20 cellular contexts compared by ENCODE assay signal in the genomic region with DNA sequence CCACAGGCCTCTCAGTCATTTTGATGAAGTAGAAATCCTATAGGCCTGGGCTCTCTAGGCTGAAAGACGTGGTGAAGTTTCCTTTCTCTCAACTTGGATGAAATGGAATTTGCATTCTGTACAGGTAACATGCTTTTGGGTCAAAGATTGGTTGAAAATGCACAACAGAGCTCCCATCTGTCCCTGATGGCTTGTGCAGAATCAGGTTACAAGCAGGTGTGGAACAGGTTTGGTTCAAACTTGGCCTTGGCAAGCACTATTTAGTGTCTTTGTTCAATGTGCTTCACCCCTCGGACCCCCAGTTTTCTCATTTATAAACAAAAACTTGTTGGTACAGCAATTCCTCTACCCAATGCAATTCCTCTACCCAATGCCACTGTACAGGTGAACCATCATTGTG.
A peak's percentile ranks its signal among the peaks of the same experiment; 100 is the strongest.
DNase-seq lines count a peak whose midpoint lies in the region; ATAC-seq, FAIRE-seq and TF ChIP-seq lines count a peak whose summit lies in the region.
"Had no signal": no experiment of that assay in that cellular context is flagged by ENCODE, and none has a peak within 500 bp of the region (broad histone marks: within the 10 kb centered on the region; RNA-seq: fewer than 3 reads in every experiment).

No MANE protein-coding gene starts in this region.

- H3K27ac ChIP-seq in H1 (ENCODE audit: low read depth, low read length): no peak overlapping the region
- H3K27ac ChIP-seq: BLaER1 treated with 17β-estradiol and CSF1 and Interleukin-3, amounts not matched to agents 10 nM and 100 nM; GM23248; HL-60 had no signal

- DNase-seq in NCI-H2029 (lab: John Stamatoyannopoulos, UW): peak; percentile 10
- no peak for DNase-seq in NCI-H2029 treated with DMSO at 0.1 percent for 48 hours (lab: John Stamatoyannopoulos, UW)
- peak; percentile 40 for DNase-seq in NCI-H1105 (lab: John Stamatoyannopoulos, UW)
- peak; percentile 7 for DNase-seq in NCI-H69 (lab: John Stamatoyannopoulos, UW)
- DNase-seq in H1 (ENCODE audit: low read depth in 1 of 2, low spot score in 2 of 2): no peak
- no peak for DNase-seq in globus pallidus (ENCODE audit: low spot score)
- DNase-seq in T1000 (lab: John Stamatoyannopoulos, UW): no peak
- DNase-seq: 8988T; Caco-2; CD8-positive, alpha-beta T cell; GM23248; HCEC 1CT had no signal

- no peaks in the 10 kb centered on the region for H3K27me3 ChIP-seq in H1 (replicated peaks in 1 of 4; ENCODE audit: control insufficient read depth in 3 of 4, extremely low read depth in 1 of 4, insufficient read depth in 3 of 4, low read length in 3 of 4)
- H3K27me3 ChIP-seq: BLaER1 treated with 17β-estradiol and CSF1 and Interleukin-3, amounts not matched to agents 10 nM and 100 nM had no signal

- H3K79me1 ChIP-seq in H1 (ENCODE audit: low read depth, low read length): no peaks in the 10 kb centered on the region

- no peak for ATAC-seq in GM18505 (IDR thresholded peaks at IDR 0.05; ENCODE audit: unreplicated experiment)
- ATAC-seq: CD8-positive, alpha-beta T cell had no signal

- H4K5ac ChIP-seq in H1 (ENCODE audit: insufficient read length, low read depth, low read length): no peak overlapping the region

- no peak overlapping the region for H2BK15ac ChIP-seq in H1 (ENCODE audit: low read length)

- no peak overlapping the region for H2AK5ac ChIP-seq in H1 (ENCODE audit: low read depth, low read length)

- H3K79me2 ChIP-seq in H1 (ENCODE audit: control insufficient read depth in 1 of 2, insufficient read depth in 2 of 2, low read length in 2 of 2): no peaks in the 10 kb centered on the region

- 0 out of 2 replicates have a peak overlapping the region, but pooled peaks have one; percentile 64 for H2AFZ ChIP-seq in H1 (ENCODE audit: low read length)
- H2AFZ ChIP-seq: GM23248 had no signal

- TF ChIP-seq CTCF in H1 (IDR thresholded peaks at IDR 0.05; ENCODE audit: control extremely low read depth in 1 of 3, insufficient read depth in 1 of 3, low read depth in 1 of 3, low read length in 3 of 3): no peak

- H3K9ac ChIP-seq in H1 (replicated peaks in 1 of 4; ENCODE audit: extremely low read depth in 1 of 4, low read depth in 3 of 4, low read length in 3 of 4): no peak overlapping the region
- H3K9ac ChIP-seq: BLaER1 treated with 17β-estradiol and CSF1 and Interleukin-3, amounts not matched to agents 10 nM and 100 nM; GM23248 had no signal

- H3K18ac ChIP-seq in H1 (ENCODE audit: extremely low read depth, low read length): no peak overlapping the region

- no peak overlapping the region for H2BK20ac ChIP-seq in H1 (ENCODE audit: low read length)

- H4K20me1 ChIP-seq in H1 (replicated peaks in 1 of 2; ENCODE audit: control insufficient read depth in 1 of 2, insufficient read depth in 2 of 2, low read length in 2 of 2): no peaks in the 10 kb centered on the region
- H4K20me1 ChIP-seq: BLaER1 treated with 17β-estradiol and CSF1 and Interleukin-3, amounts not matched to agents 10 nM and 100 nM had no signal

- H3K56ac ChIP-seq in H1 (replicated peaks; ENCODE audit: insufficient read length, low read depth, low read length): no peak overlapping the region

- TF ChIP-seq RAD21 in H1 (IDR thresholded peaks at IDR 0.05 in 1 of 2, conservative IDR thresholded peaks at IDR 0.05 in 1 of 2; ENCODE audit: low read depth in 2 of 2, low read length in 2 of 2): no peak

- no peak for FAIRE-seq in H1 (lab: Jason Lieb, UNC)
- FAIRE-seq: D721Med, G401.6, GM12891, GM18507, H54 had no signal

- no peak overlapping the region for H2BK12ac ChIP-seq in H1 (ENCODE audit: low read depth, low read length)

- H2BK120ac ChIP-seq in H1 (replicated peaks; ENCODE audit: low read depth, low read length): no peak overlapping the region

- no peak overlapping the region for H2BK5ac ChIP-seq in H1 (ENCODE audit: low read depth, low read length)

- POLR2A ChIA-PET in H1 (lab: Charles Lee; ENCODE audit: partially characterized antibody): no interaction called here

- no peaks in the 10 kb centered on the region for H3K9me3 ChIP-seq in H1 (ENCODE audit: insufficient read depth in 2 of 2, low read depth in 1 of 2, low read length in 1 of 2)
- H3K9me3 ChIP-seq: BLaER1 treated with 17β-estradiol and CSF1 and Interleukin-3, amounts not matched to agents 10 nM and 100 nM; Caco-2 had no signal

- H3K14ac ChIP-seq in H1 (ENCODE audit: insufficient read length): no peak overlapping the region

- H3K4me2 ChIP-seq in H1 (ENCODE audit: insufficient read depth in 1 of 2, low read depth in 2 of 2, low read length in 2 of 2): no peak overlapping the region
- H3K4me2 ChIP-seq: BLaER1 treated with 17β-estradiol and CSF1 and Interleukin-3, amounts not matched to agents 10 nM and 100 nM had no signal

- no peak overlapping the region for H4K91ac ChIP-seq in H1 (replicated peaks; ENCODE audit: insufficient read length, low read length)

- H3K23ac ChIP-seq in H1 (ENCODE audit: insufficient read length): no peak overlapping the region

- H3K4ac ChIP-seq in H1 (replicated peaks; ENCODE audit: insufficient read length, low read depth, low read length): no peak overlapping the region

- no peak overlapping the region for H4K8ac ChIP-seq in H1 (ENCODE audit: extremely low read depth, insufficient read depth, low read length)

- H3K36me3 ChIP-seq in H1 (ENCODE audit: control insufficient read depth in 2 of 4, insufficient read depth in 4 of 4, low read length in 3 of 4): no peaks in the 10 kb centered on the region
- H3K36me3 ChIP-seq: BLaER1 treated with 17β-estradiol and CSF1 and Interleukin-3, amounts not matched to agents 10 nM and 100 nM had no signal

- H3K4me1 ChIP-seq in H1 (replicated peaks in 1 of 4; ENCODE audit: control insufficient read depth in 3 of 4, insufficient read depth in 4 of 4, low read length in 3 of 4): peaks cover 0 to 19% (median 8%) of the 10 kb centered on the region in 4 experiments; a peak in 4 of 7 replicates
- H3K4me1 ChIP-seq: BLaER1 treated with 17β-estradiol and CSF1 and Interleukin-3, amounts not matched to agents 10 nM and 100 nM; Caco-2 had no signal

- no peaks in the 10 kb centered on the region for H3K23me2 ChIP-seq in H1 (ENCODE audit: low read depth, low read length)

- no peak for TF ChIP-seq EP300 in H1 (IDR thresholded peaks at IDR 0.05; ENCODE audit: borderline replicate concordance in 1 of 2, low read depth in 2 of 2, low read length in 2 of 2)

- CTCF ChIA-PET in H1 (lab: Charles Lee; ENCODE audit: partially characterized antibody): no interaction called here

- no peak overlapping the region for H3K4me3 ChIP-seq in H1 (ENCODE audit: extremely low read depth in 1 of 4, insufficient read depth in 2 of 4, low read depth in 3 of 4, low read length in 4 of 4)
- H3K4me3 ChIP-seq: BLaER1 treated with 17β-estradiol and CSF1 and Interleukin-3, amounts not matched to agents 10 nM and 100 nM; GM23248 had no signal

- WGBS in H1 (ENCODE audit: extremely low coverage in 1 of 2, insufficient coverage in 1 of 2, insufficient read length in 1 of 2, insufficient replicate concordance in 2 of 2, low coverage in 1 of 2, low lambda C conversion rate in 2 of 2, missing lambda C conversion rate in 1 of 2), 2 experiments: 92% methylated on average over 2 of the region's 2 CpGs; no CpG with 5 or more reads in 1 of the 2 experiments

- no peak for TF ChIP-seq POLR2A in H1 (IDR thresholded peaks at IDR 0.05; ENCODE audit: control extremely low read depth in 1 of 2, low read depth in 2 of 2, low read length in 2 of 2)
- TF ChIP-seq POLR2A in GM18505 (IDR thresholded peaks at IDR 0.05; ENCODE audit: borderline replicate concordance, extremely low read depth, insufficient read depth, insufficient read length): no peak

TF ChIP-seq in H1, 55 proteins besides CTCF, POLR2A, EP300 and RAD21:
- TF ChIP-seq SIN3A (conservative IDR thresholded peaks at IDR 0.05 in 1 of 2, IDR thresholded peaks at IDR 0.05 in 1 of 2; ENCODE audit: low read depth in 1 of 2, low read length in 2 of 2) (no peak), NRF1 (IDR thresholded peaks at IDR 0.05; ENCODE audit: low read depth, low read length) (no peak), KDM1A (IDR thresholded peaks at IDR 0.05; ENCODE audit: borderline replicate concordance, low read length) (no peak), JUND (IDR thresholded peaks at IDR 0.05; ENCODE audit: low read length) (no peak), FOSL1 (IDR thresholded peaks at IDR 0.05; ENCODE audit: insufficient read depth, low read depth, low read length) (no peak), POLR2AphosphoS5 (IDR thresholded peaks at IDR 0.05; ENCODE audit: low read depth, low read length) (no peak), CBX5 (IDR thresholded peaks at IDR 0.05; ENCODE audit: low read depth, low read length) (no peak), RNF2 (IDR thresholded peaks at IDR 0.05; ENCODE audit: borderline replicate concordance, low read depth, low read length, missing control alignments, poor library complexity, severe bottlenecking) (no peak), KDM4A (IDR thresholded peaks at IDR 0.05; ENCODE audit: low read depth, low read length, severe bottlenecking) (no peak), EGR1 (IDR thresholded peaks at IDR 0.05; ENCODE audit: borderline replicate concordance, low read depth, low read length) (no peak), BRCA1 (IDR thresholded peaks at IDR 0.05; ENCODE audit: low read depth, low read length) (no peak), RFX5 (IDR thresholded peaks at IDR 0.05; ENCODE audit: borderline replicate concordance, low read depth, low read length) (no peak), EZH2 (IDR thresholded peaks at IDR 0.05; ENCODE audit: low read depth, low read length, severe bottlenecking) (no peak), GABPA (IDR thresholded peaks at IDR 0.05; ENCODE audit: borderline replicate concordance, insufficient read depth, low read length) (no peak), YY1 (IDR thresholded peaks at IDR 0.05; ENCODE audit: low read depth, low read length) (no peak), CREB1 (IDR thresholded peaks at IDR 0.05) (no peak), CTBP2 (IDR thresholded peaks at IDR 0.05; ENCODE audit: borderline replicate concordance, insufficient read depth, insufficient read length, low read length) (no peak)
- TF ChIP-seq, protein P1, sequence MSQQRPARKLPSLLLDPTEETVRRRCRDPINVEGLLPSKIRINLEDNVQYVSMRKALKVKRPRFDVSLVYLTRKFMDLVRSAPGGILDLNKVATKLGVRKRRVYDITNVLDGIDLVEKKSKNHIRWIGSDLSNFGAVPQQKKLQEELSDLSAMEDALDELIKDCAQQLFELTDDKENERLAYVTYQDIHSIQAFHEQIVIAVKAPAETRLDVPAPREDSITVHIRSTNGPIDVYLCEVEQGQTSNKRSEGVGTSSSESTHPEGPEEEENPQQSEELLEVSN (IDR thresholded peaks at IDR 0.05): no peak
- TF ChIP-seq, protein P2, sequence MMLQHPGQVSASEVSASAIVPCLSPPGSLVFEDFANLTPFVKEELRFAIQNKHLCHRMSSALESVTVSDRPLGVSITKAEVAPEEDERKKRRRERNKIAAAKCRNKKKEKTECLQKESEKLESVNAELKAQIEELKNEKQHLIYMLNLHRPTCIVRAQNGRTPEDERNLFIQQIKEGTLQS (IDR thresholded peaks at IDR 0.05; ENCODE audit: insufficient read depth, low read depth, low read length): no peak

Comparison
In these comparisons a context has a peak if more than half of its experiments do, and no peak if none do; other contexts are left out.
1. DNase-seq: peak in NCI-H2029 (single experiment), NCI-H1105 (single experiment) and NCI-H69 (single experiment); none in NCI-H2029 treated with DMSO at 0.1 percent for 48 hours (single experiment), H1 (0 of 2), globus pallidus (single experiment) and T1000 (single experiment).